Comparison of ENCODE assay signal across 1 cellular context in genomic region chr11:8247312-8247711, GRCh38.
TF ChIP-seq lines count a peak whose summit lies in the region.

No MANE protein-coding gene starts in this region.

TF ChIP-seq in WTC11, 78 proteins besides CTCF, POLR2A, EP300 and RAD21 (continued from another document):
- TF ChIP-seq STAT6 (CRISPR knock-in tag; conservative IDR thresholded peaks at IDR 0.05; ENCODE audit: low read depth) (no peak), AR (CRISPR knock-in tag; IDR thresholded peaks at IDR 0.05) (no peak), CREM (CRISPR knock-in tag; IDR thresholded peaks at IDR 0.05) (no peak), HMGA2 (CRISPR knock-in tag; IDR thresholded peaks at IDR 0.05) (no peak), CDX4 (CRISPR knock-in tag; IDR thresholded peaks at IDR 0.05; ENCODE audit: borderline replicate concordance) (no peak), RORB (CRISPR knock-in tag; IDR thresholded peaks at IDR 0.05) (no peak), E2F1 (CRISPR knock-in tag; IDR thresholded peaks at IDR 0.05) (no peak), ZNF532 (CRISPR knock-in tag; IDR thresholded peaks at IDR 0.05; ENCODE audit: borderline replicate concordance) (no peak)
